Comparison of ENCODE assay signal across 8 cellular contexts in the genomic region with DNA sequence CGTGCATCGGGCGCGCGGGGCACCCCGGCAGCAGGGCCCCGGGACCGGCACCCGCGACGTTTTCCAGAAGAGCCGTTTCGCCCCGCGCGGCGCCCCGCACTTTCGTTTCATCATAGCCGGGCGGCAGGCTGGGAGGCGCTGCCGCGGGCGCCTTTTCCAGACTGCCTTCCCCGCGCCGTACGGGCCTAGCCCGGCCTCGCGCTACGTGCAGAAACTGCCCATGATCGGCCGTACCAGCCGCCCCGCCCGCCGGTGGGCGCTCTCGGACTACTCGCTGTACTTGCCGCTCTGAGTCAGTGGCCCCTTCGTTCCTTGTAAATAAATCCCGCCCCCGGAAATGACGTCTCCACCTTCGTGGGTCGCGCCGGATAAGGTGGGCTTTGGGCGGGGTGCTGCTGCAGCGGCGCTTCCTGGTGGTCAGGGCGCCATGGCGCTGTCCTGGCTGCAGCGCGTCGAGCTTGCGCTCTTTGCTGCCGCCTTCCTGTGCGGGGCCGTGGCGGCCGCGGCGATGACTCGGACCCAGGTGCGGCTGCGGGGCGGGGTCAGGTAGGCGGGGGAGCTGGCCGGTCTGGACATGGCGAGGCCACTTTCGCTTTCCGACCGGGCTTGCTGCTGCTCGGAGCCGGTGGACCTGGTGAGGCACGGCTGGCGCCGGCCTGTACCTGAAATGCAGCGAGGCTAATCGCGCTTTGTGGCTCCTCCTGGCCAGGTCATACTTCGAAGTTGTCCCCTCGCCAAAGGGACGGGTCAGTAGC. TPM values are rescaled to one million over a fixed set of nuclear protein-coding genes. Genes with fewer than 3 reads are reported as not detected.
DNase-seq lines count a peak whose midpoint lies in the region; ATAC-seq and TF ChIP-seq lines count a peak whose summit lies in the region.

A gene with protein sequence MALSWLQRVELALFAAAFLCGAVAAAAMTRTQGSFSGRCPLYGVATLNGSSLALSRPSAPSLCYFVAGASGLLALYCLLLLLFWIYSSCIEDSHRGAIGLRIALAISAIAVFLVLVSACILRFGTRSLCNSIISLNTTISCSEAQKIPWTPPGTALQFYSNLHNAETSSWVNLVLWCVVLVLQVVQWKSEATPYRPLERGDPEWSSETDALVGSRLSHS (plus strand): TSS at position 398 of the 755 bp plus-strand sequence. CDS start 30 bp downstream, at position 428.

- peaks cover 6% of the 10 kb centered on the region for H3K36me3 Mint-ChIP-seq in progenitor cell of endocrine pancreas (ENCODE audit: insufficient read depth)

- peaks cover 20% of the 10 kb centered on the region for H3K4me1 Mint-ChIP-seq in progenitor cell of endocrine pancreas (ENCODE audit: low read depth)

- peaks cover 0 to 54% (median 20%) of the 10 kb centered on the region in 9 donors for H3K36me3 ChIP-seq in heart right ventricle

- ATAC-seq in HG02763 (IDR thresholded peaks at IDR 0.05; ENCODE audit: unreplicated experiment) (peak; percentile 64), heart right ventricle (peak; percentile 86 to 92 (median 89))

- H3K27ac ChIP-seq in adipose tissue (ENCODE audit: low read depth, low read length): peak within 1 kb of the TSS; percentile 58
- H3K27ac ChIP-seq in heart right ventricle: peak within 1 kb of the TSS; percentile 91 to 99 (median 97)

- peak within 1 kb of the TSS; percentile 98 for H3K27ac Mint-ChIP-seq in progenitor cell of endocrine pancreas

- intact Hi-C loops in heart right ventricle (cut with DNase I): loop anchor here in 9 of 10 donors (2.0 to 10.0 kb wide), 7 partner anchors 45 to 78 kb away; a partner anchor contains a TSS

- TF ChIP-seq CTCF in GM12874 (IDR thresholded peaks at IDR 0.05; ENCODE audit: insufficient read depth, low read depth, low read length): peak; percentile 79
- peak in 8 of 9 donors; percentile 4 to 60 (median 38) for TF ChIP-seq CTCF in heart right ventricle (IDR thresholded peaks at IDR 0.05)
- peak; percentile 28 for TF ChIP-seq CTCF in progenitor cell of endocrine pancreas (IDR thresholded peaks at IDR 0.05; ENCODE audit: unreplicated experiment)

- peak within 1 kb of the TSS; percentile 87 to 96 (median 92) for H3K4me3 ChIP-seq in heart right ventricle

- no peaks in the 10 kb centered on the region for H3K9me3 Mint-ChIP-seq in progenitor cell of endocrine pancreas (ENCODE audit: low read depth)

- DNase-seq in NCI-H1436 (lab: John Stamatoyannopoulos, UW) (peak; percentile 98), T follicular helper cell (ENCODE audit: low read depth) (peak; percentile 95), heart right ventricle (peak; percentile 94 to 99), progenitor cell of endocrine pancreas (ENCODE audit: low spot score, unreplicated experiment) (peak; percentile 91), ureter (ENCODE audit: low spot score) (peak; percentile 99)

- H3K4me3 Mint-ChIP-seq in progenitor cell of endocrine pancreas (ENCODE audit: low read depth): peak within 1 kb of the TSS; percentile 84

- peaks cover 10 to 54% (median 49%) of the 10 kb centered on the region in 9 donors for H3K4me1 ChIP-seq in heart right ventricle

- H3K27me3 Mint-ChIP-seq in progenitor cell of endocrine pancreas: no peaks in the 10 kb centered on the region

- no peaks in the 10 kb centered on the region for H3K27me3 ChIP-seq in heart right ventricle

- no peaks in the 10 kb centered on the region for H3K9me3 ChIP-seq in heart right ventricle

- WGBS in adipose tissue, 3 donors: 0 to 1% (median 0%) methylated on average over 87 to 88 of the region's 88 CpGs
- WGBS in heart right ventricle, 2 donors: 0 to 1% methylated on average over 88 of the region's 88 CpGs

RNA-seq across cellular contexts. Expression of the gene that starts here (rescaled TPM):
- 10 to 100 TPM; 46.0 to 65.1 (median 48.4) TPM for polyA plus RNA-seq in adipose tissue
- 10 to 100 TPM in 8 of 10 donors, 1 to 10 TPM in 2; 9.4 to 27.2 (median 17.4) TPM for total RNA-seq in heart right ventricle
- 10 to 100 TPM; 24.8 to 54.4 TPM for polyA plus RNA-seq in heart right ventricle
- 38.4 and 40.8 TPM in 2 replicates for total RNA-seq in progenitor cell of endocrine pancreas
- 63.9 TPM for total RNA-seq in ureter

Comparison
In these comparisons a context has a peak if more than half of its experiments do, and no peak if none do; other contexts are left out.
1. Peak in every context shown above with its lines: DNase-seq, ATAC-seq, H3K4me3 ChIP-seq and H3K27ac ChIP-seq.
2. CTCF ChIP-seq: peak in every context shown above with its lines; median percentile 79 in GM12874; 38 in heart right ventricle; 28 in progenitor cell of endocrine pancreas.